In genomic region chr1:147549526-147549925, GRCh38 we compare ENCODE assay signal across 19 cellular contexts. TPM values are rescaled to one million over a fixed set of nuclear protein-coding genes. Genes with fewer than 3 reads are reported as not detected.
DNase-seq lines count a peak whose midpoint lies in the region; ATAC-seq and TF ChIP-seq lines count a peak whose summit lies in the region.
"Had no signal": no experiment of that assay in that cellular context is flagged by ENCODE, and none has a peak within 500 bp of the region (broad histone marks: within the 10 kb centered on the region; RNA-seq: fewer than 3 reads in every experiment).

No MANE protein-coding gene starts in this region.

- H3K9me3 Mint-ChIP-seq in activated CD8-positive, alpha-beta T cell treated with anti-CD3 and anti-CD28 coated beads, Interleukin-2, amount 10 ng/mL, durations not matched to agents 7 days and 5 days (ENCODE audit: insufficient read depth): peaks cover under 1% of the 10 kb centered on the region
- H3K9me3 Mint-ChIP-seq in immature natural killer cell: no peaks in the 10 kb centered on the region

- CTCF ChIA-PET in activated CD8-positive, alpha-beta T cell treated with anti-CD3 and anti-CD28 coated beads, Interleukin-2, amount 10 ng/mL, durations not matched to agents 7 days and 5 days (lab: Charles Lee): interaction anchor here (0.7 to 1.9 kb wide), 6 partner anchors 9 to 343 kb away, joined by 3 to 8 read pairs (median 4); no protein-coding TSS in a partner anchor

- H4K20me1 ChIP-seq in MM.1S (ENCODE audit: insufficient read depth, low read length): no peaks in the 10 kb centered on the region

- peak; percentile 35 for ATAC-seq in activated CD8-positive, alpha-beta T cell treated with anti-CD3 and anti-CD28 coated beads, Interleukin-2, amount 10 ng/mL, durations not matched to agents 7 days and 5 days
- no peak for ATAC-seq in HG02840 (IDR thresholded peaks at IDR 0.05; ENCODE audit: low FRiP score, unreplicated experiment)
- ATAC-seq: HCT116 had no signal

- peaks cover 43% of the 10 kb centered on the region for H3K4me1 Mint-ChIP-seq in activated CD8-positive, alpha-beta T cell treated with anti-CD3 and anti-CD28 coated beads, Interleukin-2, amount 10 ng/mL, durations not matched to agents 7 days and 5 days (ENCODE audit: low read depth)
- peaks cover 17 to 19% of the 10 kb centered on the region in 2 donors for H3K4me1 Mint-ChIP-seq in immature natural killer cell

- H3K4me3 Mint-ChIP-seq in activated CD8-positive, alpha-beta T cell treated with anti-CD3 and anti-CD28 coated beads, Interleukin-2, amount 10 ng/mL, durations not matched to agents 7 days and 5 days: peak overlapping the region; percentile 32
- peak overlapping the region in 4 of 5 donors; percentile 22 to 56 (median 46) for H3K4me3 Mint-ChIP-seq in immature natural killer cell

- H3K4me1 ChIP-seq in MM.1S (ENCODE audit: low read length): peaks cover 23% of the 10 kb centered on the region

- peaks cover 5% of the 10 kb centered on the region for H3K36me3 Mint-ChIP-seq in activated CD8-positive, alpha-beta T cell treated with anti-CD3 and anti-CD28 coated beads, Interleukin-2, amount 10 ng/mL, durations not matched to agents 7 days and 5 days (ENCODE audit: low read depth)
- H3K36me3 Mint-ChIP-seq in immature natural killer cell: peaks cover 0 to 4% (median 0%) of the 10 kb centered on the region in 3 donors

- in situ Hi-C loops in GM13976 (cut with MboI; ENCODE audit: low sequenced_read_pairs, unreplicated experiment): no loop called here

- peak overlapping the region; percentile 1; the same call in 1 of the 2 replicates for H3K9ac ChIP-seq in MM.1S (ENCODE audit: low read length)

- H3K27me3 Mint-ChIP-seq in activated CD8-positive, alpha-beta T cell treated with anti-CD3 and anti-CD28 coated beads, Interleukin-2, amount 10 ng/mL, durations not matched to agents 7 days and 5 days (ENCODE audit: low read depth): no peaks in the 10 kb centered on the region
- H3K27me3 Mint-ChIP-seq in immature natural killer cell (ENCODE audit: low read depth in 3 of 3): peaks cover 5 to 12% (median 6%) of the 10 kb centered on the region in 3 donors

- no peak for TF ChIP-seq CTCF in MM.1S (IDR thresholded peaks at IDR 0.05; ENCODE audit: low read length)
- TF ChIP-seq CTCF in GM13976 (IDR thresholded peaks at IDR 0.05; ENCODE audit: borderline replicate concordance, control extremely low read depth, extremely low read depth, insufficient read depth, missing control alignments): no peak

- H3K27me3 ChIP-seq in MM.1S (replicated peaks; ENCODE audit: insufficient read depth, low read length): no peaks in the 10 kb centered on the region

- peaks cover 22% of the 10 kb centered on the region for H3F3A ChIP-seq in MM.1S (ENCODE audit: insufficient read depth, low read length)

- peaks cover 14% of the 10 kb centered on the region for H3K79me2 ChIP-seq in MM.1S (ENCODE audit: low read length)

- peak overlapping the region; percentile 9; the same call in 1 of the 2 replicates for H3K27ac ChIP-seq in MM.1S (ENCODE audit: low read length)

- H3K27ac Mint-ChIP-seq in activated CD8-positive, alpha-beta T cell treated with anti-CD3 and anti-CD28 coated beads, Interleukin-2, amount 10 ng/mL, durations not matched to agents 7 days and 5 days: peak overlapping the region; percentile 9
- H3K27ac Mint-ChIP-seq in immature natural killer cell: peak overlapping the region in 2 of 6 donors; percentile 3 to 66

- peak; percentile 6 for DNase-seq in activated gamma-delta T cell treated with anti-CD3 and anti-CD28 coated beads, Interleukin-2, amount 50 U/mL, for 16 hours (ENCODE audit: low read depth)
- no peak for DNase-seq in activated gamma-delta T cell treated with Interleukin-2 at 50 U/mL for 16 hours
- DNase-seq in MM.1S: peak; percentile 50
- peak; percentile 39 for DNase-seq in activated CD8-positive, alpha-beta T cell treated with anti-CD3 and anti-CD28 coated beads, Interleukin-2, amount 10 ng/mL, durations not matched to agents 7 days and 5 days
- peak in 1 of 3 donors; percentile 21 for DNase-seq in immature natural killer cell
- no peak for DNase-seq in NCI-H1048 (lab: John Stamatoyannopoulos, UW)
- no peak for DNase-seq in GM13976 (ENCODE audit: low spot score)
- DNase-seq: AML-193, DMS79, IMR-90, MV-4-11, NCI-H1436, NCI-H2081, NCI-H226, NCI-H526, OCI-M1, RPMI8226 had no signal

- H3K36me3 ChIP-seq in MM.1S (replicated peaks; ENCODE audit: insufficient read depth, low read length): no peaks in the 10 kb centered on the region

- no peaks in the 10 kb centered on the region for H3K9me3 ChIP-seq in MM.1S (replicated peaks; ENCODE audit: insufficient read depth, low read length)

- no peaks in the 10 kb centered on the region for H3K9me2 ChIP-seq in MM.1S (replicated peaks; ENCODE audit: insufficient read depth, low read length)

- peak overlapping the region; percentile 44 for H3K4me2 ChIP-seq in MM.1S (ENCODE audit: low read depth, low read length)

- H3K4me3 ChIP-seq in MM.1S (ENCODE audit: low read length): peak overlapping the region; percentile 8; the same call in 1 of the 2 replicates

- no peak overlapping the region for H2AFZ ChIP-seq in MM.1S (ENCODE audit: low read length)

- POLR2A ChIA-PET in activated CD8-positive, alpha-beta T cell treated with anti-CD3 and anti-CD28 coated beads, Interleukin-2, amount 10 ng/mL, durations not matched to agents 7 days and 5 days (lab: Charles Lee): no interaction called here

RNA-seq across cellular contexts. Expression of gene BCL9, which starts 8.2 kb away (rescaled TPM):
- 10 to 100 TPM; 20.3 to 23.7 TPM for total RNA-seq in activated CD8-positive, alpha-beta T cell treated with anti-CD3 and anti-CD28 coated beads, Interleukin-2, amount 10 ng/mL, durations not matched to agents 7 days and 5 days
- polyA plus RNA-seq in immature natural killer cell: 1 to 10 TPM in 1 of 3 donors, under 1 TPM in 1, not detected in 1; 0.18 to 2.4 TPM

Comparison
In these comparisons a context has a peak if more than half of its experiments do, and no peak if none do; other contexts are left out.
1. DNase-seq: peak in activated gamma-delta T cell treated with anti-CD3 and anti-CD28 coated beads, Interleukin-2, amount 50 U/mL, for 16 hours (single experiment), MM.1S (single experiment) and activated CD8-positive, alpha-beta T cell treated with anti-CD3 and anti-CD28 coated beads, Interleukin-2, amount 10 ng/mL, durations not matched to agents 7 days and 5 days (single experiment); none in activated gamma-delta T cell treated with Interleukin-2 at 50 U/mL for 16 hours (single experiment), NCI-H1048 (single experiment) and GM13976 (single experiment).